Comparison of ENCODE assay signal across 15 cellular contexts in genomic region chr10:9825491-9826018, GRCh38.
DNase-seq lines count a peak whose midpoint lies in the region; ATAC-seq, FAIRE-seq and TF ChIP-seq lines count a peak whose summit lies in the region.
"Had no signal": no experiment of that assay in that cellular context is flagged by ENCODE, and none has a peak within 500 bp of the region (broad histone marks: within the 10 kb centered on the region; RNA-seq: fewer than 3 reads in every experiment).

No MANE protein-coding gene starts in this region.

- no peaks in the 10 kb centered on the region for H3K4me1 Mint-ChIP-seq in HFFc6 (ENCODE audit: low read depth)
- H3K4me1 Mint-ChIP-seq: activated CD4-positive, alpha-beta memory T cell treated with anti-CD3 and anti-CD28 coated beads, Interleukin-2, amount 10 ng/mL, durations not matched to agents 7 days and 5 days had no signal

- H3K4me1 ChIP-seq in endothelial cell of umbilical vein (ENCODE audit: control insufficient read depth, extremely low read depth, insufficient read depth, low read length), result no peaks in the 10 kb centered on the region
- H3K4me1 ChIP-seq in HAP-1, result no peaks in the 10 kb centered on the region
- H3K4me1 ChIP-seq: esophagus squamous epithelium, Peyer's patch had no signal

- H3K4me2 ChIP-seq in endothelial cell of umbilical vein (ENCODE audit: insufficient read depth, low read length), result no peak overlapping the region

- H3K27me3 ChIP-seq in endothelial cell of umbilical vein (ENCODE audit: control insufficient read depth in 2 of 2, insufficient read depth in 2 of 2, low read length in 2 of 2) (no peaks in the 10 kb centered on the region), HAP-1 (ENCODE audit: low read depth) (no peaks in the 10 kb centered on the region)
- H3K27me3 ChIP-seq: esophagus squamous epithelium, Peyer's patch had no signal

- dilution Hi-C loops in endothelial cell of umbilical vein (cut with MboI; ENCODE audit: extremely low pct_ligation_motif_present, low sequenced_read_pairs), result no loop called here

- H3K79me2 ChIP-seq in endothelial cell of umbilical vein (ENCODE audit: control insufficient read depth, insufficient read depth, low read length), result no peaks in the 10 kb centered on the region

- intact Hi-C loops in endothelial cell of umbilical vein (cut with micrococcal nuclease), result no loop called here
- intact Hi-C loops in Right ventricle myocardium inferior (cut with DNase I), result no loop called here

- POLR2A ChIA-PET in endothelial cell of umbilical vein (lab: Charles Lee), result no interaction called here

- no peak overlapping the region for H3K27ac Mint-ChIP-seq in HFFc6
- H3K27ac Mint-ChIP-seq: activated CD4-positive, alpha-beta memory T cell treated with anti-CD3 and anti-CD28 coated beads, Interleukin-2, amount 10 ng/mL, durations not matched to agents 7 days and 5 days had no signal

- no peak for TF ChIP-seq CTCF in endothelial cell of umbilical vein (IDR thresholded peaks at IDR 0.05; ENCODE audit: extremely low read depth in 1 of 2, insufficient read depth in 1 of 2, low read depth in 1 of 2, low read length in 2 of 2)
- no peak for TF ChIP-seq CTCF in HFFc6 (IDR thresholded peaks at IDR 0.05)

- FAIRE-seq in endothelial cell of umbilical vein (lab: Jason Lieb, UNC), result no peak

- no peaks in the 10 kb centered on the region for H3K36me3 ChIP-seq in endothelial cell of umbilical vein (ENCODE audit: control insufficient read depth in 2 of 2, extremely low read depth in 1 of 2, insufficient read depth in 2 of 2, low read length in 2 of 2)
- H3K36me3 ChIP-seq in HAP-1 (replicated peaks), result no peaks in the 10 kb centered on the region
- H3K36me3 ChIP-seq: esophagus squamous epithelium, Peyer's patch had no signal

- no TSS peak for BruUV-seq in endothelial cell of umbilical vein (replicated peaks; lab: Mats Ljungman, UMichigan)

- H3K9me3 ChIP-seq in endothelial cell of umbilical vein (replicated peaks; ENCODE audit: control insufficient read depth, insufficient read depth, low read length) (no peaks in the 10 kb centered on the region), HAP-1 (no peaks in the 10 kb centered on the region)
- H3K9me3 ChIP-seq: esophagus squamous epithelium, Peyer's patch had no signal

- peak; percentile 98 for DNase-seq in GF-D8 (lab: John Stamatoyannopoulos, UW)
- peak; percentile 78 for DNase-seq in NOMO-1 treated with DMSO at 0.1 percent for 48 hours (lab: John Stamatoyannopoulos, UW; ENCODE audit: unreplicated experiment)
- DNase-seq in endothelial cell of umbilical vein (ENCODE audit: low read depth, low spot score), result peak; percentile 50
- DNase-seq in non-pigmented ciliary epithelial cell (ENCODE audit: low read depth), result peak; percentile 37
- DNase-seq in HAP-1 (ENCODE audit: low spot score in 2 of 2), result no peak
- no peak for DNase-seq in HuH-7.5 (ENCODE audit: low spot score)
- no peak for DNase-seq in HFFc6
- no peak for DNase-seq in Right ventricle myocardium inferior (ENCODE audit: missing footprints)
- DNase-seq: activated CD4-positive, alpha-beta memory T cell treated with anti-CD3 and anti-CD28 coated beads, Interleukin-2, amount 10 ng/mL, durations not matched to agents 7 days and 5 days; esophagus squamous epithelium; GOT3; midbrain; stimulated activated CD4-positive, alpha-beta T cell treated with anti-CD3 and anti-CD28 coated beads, Interleukin-4, amount 100 ng/mL, for 4 hours; stimulated activated naive CD8-positive, alpha-beta T cell treated with anti-CD3 and anti-CD28 coated beads, Interleukin-15, Interleukin-2, amounts not matched to agents 100 U/mL and 50 U/mL, for 24 hours had no signal

- no peak overlapping the region for H3K9ac ChIP-seq in endothelial cell of umbilical vein (replicated peaks; ENCODE audit: extremely low read depth, insufficient read depth, low read length)

- no peak overlapping the region for H2AFZ ChIP-seq in endothelial cell of umbilical vein (ENCODE audit: low read depth, low read length)

- in situ Hi-C loops in HAP-1 (cut with MboI; ENCODE audit: low sequenced_read_pairs), result no loop called here

- CTCF ChIA-PET in endothelial cell of umbilical vein (lab: Charles Lee), result no interaction called here

- no peaks in the 10 kb centered on the region for H3K36me3 Mint-ChIP-seq in HFFc6 (ENCODE audit: low read depth)

- no peaks in the 10 kb centered on the region for H3K9me1 ChIP-seq in endothelial cell of umbilical vein (replicated peaks; ENCODE audit: control insufficient read depth, extremely low read depth, insufficient read depth, low read length)

- no peaks in the 10 kb centered on the region for H4K20me1 ChIP-seq in endothelial cell of umbilical vein (replicated peaks; ENCODE audit: control insufficient read depth, extremely low read depth, insufficient read depth, low read length)

- H3K4me3 ChIP-seq in endothelial cell of umbilical vein (replicated peaks in 1 of 3; ENCODE audit: insufficient read depth in 1 of 3, low read depth in 1 of 3, low read length in 3 of 3), result no peak overlapping the region
- no peak overlapping the region for H3K4me3 ChIP-seq in HAP-1
- H3K4me3 ChIP-seq: esophagus squamous epithelium, Peyer's patch had no signal

- no peaks in the 10 kb centered on the region for H3K27me3 Mint-ChIP-seq in HFFc6 (ENCODE audit: insufficient read depth)
- H3K27me3 Mint-ChIP-seq: activated CD4-positive, alpha-beta memory T cell treated with anti-CD3 and anti-CD28 coated beads, Interleukin-2, amount 10 ng/mL, durations not matched to agents 7 days and 5 days had no signal

- no peak for TF ChIP-seq POLR2A in endothelial cell of umbilical vein (IDR thresholded peaks at IDR 0.05; ENCODE audit: low read depth, low read length)

- H3K9me3 Mint-ChIP-seq in HFFc6, result peaks cover 29% of the 10 kb centered on the region
- H3K9me3 Mint-ChIP-seq: activated CD4-positive, alpha-beta memory T cell treated with anti-CD3 and anti-CD28 coated beads, Interleukin-2, amount 10 ng/mL, durations not matched to agents 7 days and 5 days had no signal

- no peak overlapping the region for H3K4me3 Mint-ChIP-seq in HFFc6
- H3K4me3 Mint-ChIP-seq: activated CD4-positive, alpha-beta memory T cell treated with anti-CD3 and anti-CD28 coated beads, Interleukin-2, amount 10 ng/mL, durations not matched to agents 7 days and 5 days had no signal

- H3K27ac ChIP-seq in endothelial cell of umbilical vein (ENCODE audit: insufficient read depth, low read depth, low read length), result no peak overlapping the region
- H3K27ac ChIP-seq: esophagus squamous epithelium had no signal

- ATAC-seq in Right ventricle myocardium inferior, result no peak
- ATAC-seq: stimulated activated naive CD8-positive, alpha-beta T cell treated with anti-CD3 and anti-CD28 coated beads, Interleukin-15, Interleukin-2, amounts not matched to agents 100 U/mL and 50 U/mL, for 24 hours had no signal

TF ChIP-seq in endothelial cell of umbilical vein, 7 proteins besides CTCF, POLR2A, EP300 and RAD21:
- TF ChIP-seq GATA2 (IDR thresholded peaks at IDR 0.05; ENCODE audit: insufficient read depth, insufficient read length, low read depth, low read length) (no peak), MAX (IDR thresholded peaks at IDR 0.05; ENCODE audit: insufficient read depth, insufficient read length) (no peak), EZH2 (IDR thresholded peaks at IDR 0.05; ENCODE audit: borderline replicate concordance, low read depth, low read length, severe bottlenecking) (no peak), JUN (IDR thresholded peaks at IDR 0.05; ENCODE audit: borderline replicate concordance, insufficient read depth, insufficient read length, low read depth) (no peak), POLR2AphosphoS5 (IDR thresholded peaks at IDR 0.05; ENCODE audit: insufficient read depth, low read depth, low read length) (no peak)

Comparison
In these comparisons a context has a peak if more than half of its experiments do, and no peak if none do; other contexts are left out.
1. DNase-seq: peak in GF-D8 (single experiment), NOMO-1 treated with DMSO at 0.1 percent for 48 hours (single experiment), endothelial cell of umbilical vein (single experiment) and non-pigmented ciliary epithelial cell (single experiment); none in HAP-1 (0 of 2), HuH-7.5 (single experiment), HFFc6 (single experiment) and Right ventricle myocardium inferior (single experiment).